Comparison of ENCODE assay signal across 11 cellular contexts in the genomic region with DNA sequence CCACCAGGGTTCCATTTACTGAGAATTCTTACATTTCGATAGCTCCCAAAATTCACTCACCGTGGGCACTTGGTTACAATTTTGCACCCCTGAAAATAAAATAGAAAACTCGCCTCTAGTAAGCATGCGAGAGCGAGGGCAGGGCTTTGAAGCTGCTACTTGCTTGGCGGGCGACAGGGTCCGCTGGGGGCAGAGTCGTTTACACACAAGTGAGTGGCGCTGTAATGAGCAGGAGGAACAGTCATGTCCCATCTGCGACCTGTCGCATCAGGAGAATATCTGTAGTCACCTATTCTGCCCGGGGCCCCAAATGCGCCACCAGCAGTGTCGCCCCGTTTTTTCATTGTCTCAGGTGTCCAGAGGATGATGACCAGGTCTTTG. TPM values are rescaled to one million over a fixed set of nuclear protein-coding genes. Genes with fewer than 3 reads are reported as not detected.
A peak's percentile ranks its signal among the peaks of the same experiment; 100 is the strongest.
DNase-seq lines count a peak whose midpoint lies in the region; ATAC-seq and TF ChIP-seq lines count a peak whose summit lies in the region.
"Had no signal": no experiment of that assay in that cellular context is flagged by ENCODE, and none has a peak within 500 bp of the region (broad histone marks: within the 10 kb centered on the region; RNA-seq: fewer than 3 reads in every experiment).

No MANE protein-coding gene starts in this region.

- H2BK120ac ChIP-seq in trophoblast cell (ENCODE audit: insufficient read depth, low read length, poor library complexity): no peak overlapping the region

- ATAC-seq in HG03095 (IDR thresholded peaks at IDR 0.05; ENCODE audit: unreplicated experiment): no peak

- H4K20me1 ChIP-seq in MM.1S (ENCODE audit: insufficient read depth, low read length): no peaks in the 10 kb centered on the region

- H3K79me1 ChIP-seq in trophoblast cell (ENCODE audit: low read length): no peaks in the 10 kb centered on the region

- no peak overlapping the region for H3K23ac ChIP-seq in trophoblast cell (ENCODE audit: low read length)

- peaks cover 0 to 4% of the 10 kb centered on the region in 2 donors for H3K4me1 ChIP-seq in right atrium auricular region
- peaks cover 7 to 13% of the 10 kb centered on the region in 2 experiments for H3K4me1 ChIP-seq in trophoblast cell (ENCODE audit: control insufficient read depth in 1 of 2, insufficient read depth in 2 of 2, low read length in 2 of 2)
- no peaks in the 10 kb centered on the region for H3K4me1 ChIP-seq in MM.1S (ENCODE audit: low read length)

- H3K9ac ChIP-seq in trophoblast cell (ENCODE audit: low read length) (peak overlapping the region; percentile 40), MM.1S (ENCODE audit: low read length) (no peak overlapping the region)

- no peak overlapping the region for H4K12ac ChIP-seq in trophoblast cell (ENCODE audit: low read depth, low read length)

- no CpG with 5 or more reads among the region's 16 CpGs for WGBS in trophoblast cell (ENCODE audit: extremely low coverage, insufficient coverage, insufficient read length)

- peak; percentile 2 for DNase-seq in AG08395 (ENCODE audit: low spot score)
- DNase-seq in OCI-M1 (lab: John Stamatoyannopoulos, UW): peak; percentile 47
- no peak for DNase-seq in right atrium auricular region (ENCODE audit: low spot score)
- DNase-seq in trophoblast cell: no peak
- DNase-seq in SKM-1 treated with dmso at 0.1 percent for 144 hours (lab: John Stamatoyannopoulos, UW; ENCODE audit: unreplicated experiment): no peak
- no peak for DNase-seq in immature natural killer cell
- DNase-seq in MM.1S: no peak
- DNase-seq: KBM-7, NCI-H526 had no signal

- no peak overlapping the region for H2BK12ac ChIP-seq in trophoblast cell (ENCODE audit: low read length)

- H3K9me2 ChIP-seq in MM.1S (replicated peaks; ENCODE audit: insufficient read depth, low read length): no peaks in the 10 kb centered on the region

- no peaks in the 10 kb centered on the region for H3K79me2 ChIP-seq in trophoblast cell (ENCODE audit: control insufficient read depth, insufficient read depth, low read length, poor library complexity)
- H3K79me2 ChIP-seq in MM.1S (ENCODE audit: low read length): no peaks in the 10 kb centered on the region

- no peak overlapping the region for H4K91ac ChIP-seq in trophoblast cell (ENCODE audit: low read depth, low read length)

- peaks cover 0 to 3% (median 0%) of the 10 kb centered on the region in 3 donors for H3K36me3 Mint-ChIP-seq in immature natural killer cell

- H3K36me3 ChIP-seq in right atrium auricular region (no peaks in the 10 kb centered on the region), trophoblast cell (ENCODE audit: control insufficient read depth in 1 of 2, insufficient read depth in 2 of 2, low read length in 2 of 2) (no peaks in the 10 kb centered on the region), MM.1S (replicated peaks; ENCODE audit: insufficient read depth, low read length) (no peaks in the 10 kb centered on the region)

- H3K9me3 Mint-ChIP-seq in immature natural killer cell: peaks cover 7 to 33% (median 18%) of the 10 kb centered on the region in 6 donors
- H3K9me3 Mint-ChIP-seq: T-helper 1 cell treated with Interleukin-12 subunit alpha and Interleukin-12 subunit beta and Interleukin-4 antibody, amounts not matched to agents 30 μg/mL and 1 μg/mL, for 36 hours had no signal

- H3K27me3 Mint-ChIP-seq in immature natural killer cell (ENCODE audit: low read depth in 3 of 3): peaks cover 5 to 16% (median 8%) of the 10 kb centered on the region in 3 donors

- no peak overlapping the region for H3K14ac ChIP-seq in trophoblast cell (ENCODE audit: low read length)

- no peaks in the 10 kb centered on the region for H3F3A ChIP-seq in MM.1S (ENCODE audit: insufficient read depth, low read length)

- peak overlapping the region; percentile 87 to 91 for H3K27ac ChIP-seq in right atrium auricular region
- no peak overlapping the region for H3K27ac ChIP-seq in trophoblast cell (ENCODE audit: low read depth, low read length)
- no peak overlapping the region for H3K27ac ChIP-seq in MM.1S (ENCODE audit: low read length)

- H3K9me3 ChIP-seq in right atrium auricular region (no peaks in the 10 kb centered on the region), trophoblast cell (ENCODE audit: insufficient read depth, low read depth, low read length) (peaks cover 5% of the 10 kb centered on the region), MM.1S (replicated peaks; ENCODE audit: insufficient read depth, low read length) (0 out of 2 replicates have a peak, but pooled peaks cover 2% of the 10 kb centered on the region)

- peak overlapping the region; percentile 60 to 70 for H3K4me3 ChIP-seq in right atrium auricular region
- no peak overlapping the region for H3K4me3 ChIP-seq in trophoblast cell (ENCODE audit: low read depth, low read length)
- no peak overlapping the region for H3K4me3 ChIP-seq in MM.1S (ENCODE audit: low read length)

- H3K4ac ChIP-seq in trophoblast cell (ENCODE audit: low read depth, low read length): no peak overlapping the region

- no peak overlapping the region for H3K27ac Mint-ChIP-seq in immature natural killer cell
- H3K27ac Mint-ChIP-seq: T-helper 1 cell treated with Interleukin-12 subunit alpha and Interleukin-12 subunit beta and Interleukin-4 antibody, amounts not matched to agents 30 μg/mL and 1 μg/mL, for 36 hours had no signal

- H2AK5ac ChIP-seq in trophoblast cell (ENCODE audit: low read length): no peak overlapping the region

- no peak overlapping the region for H2BK5ac ChIP-seq in trophoblast cell (ENCODE audit: low read depth, low read length, poor library complexity)

- no peak overlapping the region for H3K4me2 ChIP-seq in trophoblast cell (ENCODE audit: low read length)
- H3K4me2 ChIP-seq in MM.1S (ENCODE audit: low read depth, low read length): no peak overlapping the region

- H4K8ac ChIP-seq in trophoblast cell (ENCODE audit: low read depth, low read length): no peak overlapping the region

- H3K27me3 ChIP-seq in right atrium auricular region (peaks cover 0 to 5% of the 10 kb centered on the region in 2 donors), trophoblast cell (ENCODE audit: insufficient read depth, low read length) (peaks cover 36% of the 10 kb centered on the region), MM.1S (replicated peaks; ENCODE audit: insufficient read depth, low read length) (no peaks in the 10 kb centered on the region)

- H2AFZ ChIP-seq in trophoblast cell (ENCODE audit: insufficient read depth, low read length, poor library complexity) (no peak overlapping the region), MM.1S (ENCODE audit: low read length) (no peak overlapping the region)

- no peak overlapping the region for H3K4me3 Mint-ChIP-seq in immature natural killer cell
- H3K4me3 Mint-ChIP-seq: T-helper 1 cell treated with Interleukin-12 subunit alpha and Interleukin-12 subunit beta and Interleukin-4 antibody, amounts not matched to agents 30 μg/mL and 1 μg/mL, for 36 hours had no signal

- TF ChIP-seq CTCF in right atrium auricular region (IDR thresholded peaks at IDR 0.05): peak in 1 of 2 donors; percentile 39
- no peak for TF ChIP-seq CTCF in MM.1S (IDR thresholded peaks at IDR 0.05; ENCODE audit: low read length)

- no peaks in the 10 kb centered on the region for H3K4me1 Mint-ChIP-seq in immature natural killer cell

- H3K18ac ChIP-seq in trophoblast cell (ENCODE audit: low read length): no peak overlapping the region

RNA-seq across cellular contexts. Expression of gene MEOX2, which starts 1.2 kb away (rescaled TPM):
- 10 to 100 TPM in 1 of 2 donors, 1 to 10 TPM in 1; 4.5 to 11.1 TPM for total RNA-seq in right atrium auricular region
- polyA plus RNA-seq in trophoblast cell (2013): not detected in 2 replicates
- polyA plus RNA-seq in immature natural killer cell: not detected

Comparison
In these comparisons a context has a peak if more than half of its experiments do, and no peak if none do; other contexts are left out.
1. DNase-seq: peak in AG08395 (single experiment) and OCI-M1 (single experiment); none in right atrium auricular region (single experiment), trophoblast cell (0 of 2), SKM-1 treated with dmso at 0.1 percent for 144 hours (single experiment), immature natural killer cell (0 of 3) and MM.1S (single experiment).
2. H3K27ac ChIP-seq: peak in right atrium auricular region (2 of 2); none in trophoblast cell (single experiment) and MM.1S (single experiment).
3. H3K4me3 ChIP-seq: peak in right atrium auricular region (2 of 2); none in trophoblast cell (single experiment) and MM.1S (single experiment).